In the genomic region with DNA sequence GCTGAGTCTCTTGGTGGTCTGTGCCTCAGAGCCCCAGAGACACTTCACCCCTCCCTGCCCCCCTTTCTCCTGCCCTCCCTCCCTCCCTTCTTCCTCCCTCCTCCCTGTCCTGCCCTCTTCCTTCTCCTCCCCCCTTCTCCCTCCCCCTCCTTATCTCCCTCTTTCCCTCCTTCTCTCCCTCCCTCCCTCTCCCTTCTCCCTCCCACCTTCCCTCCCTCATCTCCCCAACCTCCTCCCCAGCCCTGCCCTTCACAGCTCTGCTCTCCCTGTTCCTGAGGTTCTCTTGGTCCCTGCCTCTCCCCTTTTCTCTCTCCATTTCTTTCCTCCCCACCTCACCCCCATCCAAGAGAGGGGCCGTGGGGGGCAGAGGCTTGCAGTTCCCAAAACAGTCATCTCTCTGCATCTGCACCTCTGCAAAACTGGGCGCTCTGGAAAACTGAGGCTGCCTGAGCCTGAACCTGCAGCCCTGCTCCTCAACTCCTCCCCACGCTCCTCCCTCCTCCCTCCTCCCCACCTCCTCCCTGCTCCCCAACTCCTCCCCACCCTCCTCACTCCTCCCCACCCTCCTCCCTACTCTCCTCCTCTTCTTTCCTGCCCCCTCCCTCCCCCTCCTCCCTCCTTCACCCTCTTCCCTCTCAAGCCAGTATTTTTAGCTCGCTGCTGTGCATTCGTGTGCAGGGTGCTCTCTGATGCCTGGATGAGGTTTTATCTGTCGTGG, we compare ENCODE assay signal across 13 cellular contexts.
DNase-seq lines count a peak whose midpoint lies in the region; ATAC-seq and TF ChIP-seq lines count a peak whose summit lies in the region.
"Had no signal": no experiment of that assay in that cellular context is flagged by ENCODE, and none has a peak within 500 bp of the region (broad histone marks: within the 10 kb centered on the region; RNA-seq: fewer than 3 reads in every experiment).

No MANE protein-coding gene starts in this region.

- intact Hi-C loops in IMR-90 (cut with micrococcal nuclease): no loop called here

- no peak overlapping the region for H3K4me3 Mint-ChIP-seq in stimulated activated naive B cell treated with anti-CD40 and anti-IgM and Interleukin-4, amounts not matched to agents 10 μg/mL and 1 μg/mL and 100 μg/mL, for 72 hours

- POLR2A ChIA-PET in IMR-90 (lab: Charles Lee; ENCODE audit: unreplicated experiment): no interaction called here

- no peak overlapping the region for H4K91ac ChIP-seq in IMR-90 (ENCODE audit: insufficient read depth, low read depth, low read length)

- 0 out of 2 replicates have a peak overlapping the region, but pooled peaks have one; percentile 40 for H2BK120ac ChIP-seq in IMR-90 (ENCODE audit: low read depth, low read length)

- H3K4me1 ChIP-seq in IMR-90 (ENCODE audit: control insufficient read depth, insufficient read depth, low read length): peaks cover 16% of the 10 kb centered on the region
- H3K4me1 ChIP-seq: foreskin keratinocyte had no signal

- no peaks in the 10 kb centered on the region for H3K9me3 Mint-ChIP-seq in stimulated activated naive B cell treated with anti-CD40 and anti-IgM and Interleukin-4, amounts not matched to agents 10 μg/mL and 1 μg/mL and 100 μg/mL, for 72 hours

- H4K20me1 ChIP-seq in IMR-90 (ENCODE audit: insufficient read depth, low read length): no peaks in the 10 kb centered on the region

- no peak overlapping the region for H3K23ac ChIP-seq in IMR-90 (ENCODE audit: low read depth, low read length)

- H3K9me1 ChIP-seq in IMR-90 (ENCODE audit: insufficient read depth, low read length): no peaks in the 10 kb centered on the region

- no peak overlapping the region for H3K56ac ChIP-seq in IMR-90 (ENCODE audit: extremely low read depth, insufficient read depth, low read length)

- in situ Hi-C loops in IMR-90 (cut with MboI; ENCODE audit: low sequenced_read_pairs): no loop called here

- no peaks in the 10 kb centered on the region for H3K36me3 Mint-ChIP-seq in stimulated activated naive B cell treated with anti-CD40 and anti-IgM and Interleukin-4, amounts not matched to agents 10 μg/mL and 1 μg/mL and 100 μg/mL, for 72 hours

- TF ChIP-seq CTCF in IMR-90 (conservative IDR thresholded peaks at IDR 0.05; ENCODE audit: low read depth, low read length): no peak

- no peak overlapping the region for H2BK20ac ChIP-seq in IMR-90 (ENCODE audit: low read depth, low read length)

- peaks cover 2% of the 10 kb centered on the region; the same call in 1 of the 2 replicates for H3K27me3 ChIP-seq in IMR-90 (ENCODE audit: control insufficient read depth, insufficient read depth, low read length)
- H3K27me3 ChIP-seq: foreskin keratinocyte had no signal

- H3K9ac ChIP-seq in IMR-90 (ENCODE audit: low read depth, low read length): no peak overlapping the region
- H3K9ac ChIP-seq: GM23248 had no signal

- peak overlapping the region; percentile 22 for H3K4ac ChIP-seq in IMR-90 (ENCODE audit: low read depth, low read length)

- no peak overlapping the region for H2AK5ac ChIP-seq in IMR-90 (ENCODE audit: low read depth, low read length)

- H3K14ac ChIP-seq in IMR-90 (replicated peaks; ENCODE audit: low read depth, low read length): no peak overlapping the region; the same call in 1 of the 2 replicates

- CTCF ChIA-PET in IMR-90 (lab: Yijun Ruan, JAX): no interaction called here

- H3K4me1 Mint-ChIP-seq in stimulated activated naive B cell treated with anti-CD40 and anti-IgM and Interleukin-4, amounts not matched to agents 10 μg/mL and 1 μg/mL and 100 μg/mL, for 72 hours: peaks cover 9 to 12% of the 10 kb centered on the region in 2 donors

- no peak overlapping the region for H4K5ac ChIP-seq in IMR-90 (ENCODE audit: low read depth, low read length)

- H3K79me1 ChIP-seq in IMR-90 (ENCODE audit: low read depth in 1 of 2, low read length in 2 of 2): no peaks in the 10 kb centered on the region

- H3K4me3 ChIP-seq in IMR-90 (ENCODE audit: insufficient read depth, low read depth, low read length): no peak overlapping the region
- H3K4me3 ChIP-seq: GM23248 had no signal

- H2BK15ac ChIP-seq in IMR-90 (ENCODE audit: low read depth, low read length): no peak overlapping the region

- no peak for TF ChIP-seq RAD21 in IMR-90 (IDR thresholded peaks at IDR 0.05; ENCODE audit: low read length)

- dilution Hi-C loops in IMR-90 (cut with HindIII; ENCODE audit: low sequenced_read_pairs, unreplicated experiment): no loop called here

- no peaks in the 10 kb centered on the region for H3K36me3 ChIP-seq in IMR-90 (ENCODE audit: control insufficient read depth, insufficient read depth, low read length)
- H3K36me3 ChIP-seq: neutrophil had no signal

- no peak for TF ChIP-seq POLR2A in IMR-90 (IDR thresholded peaks at IDR 0.05; ENCODE audit: low read depth, low read length)

- no TSS peak for BruUV-seq in IMR-90 (replicated peaks; lab: Mats Ljungman, UMichigan)

- 62% methylated on average over 3 of the region's 6 CpGs; no CpG with 5 or more reads in 1 of the 2 experiments for WGBS in IMR-90 (ENCODE audit: extremely low coverage in 2 of 2, insufficient read length in 1 of 2), 2 experiments

- no peak overlapping the region for H2BK5ac ChIP-seq in IMR-90 (ENCODE audit: low read depth, low read length, poor library complexity, severe bottlenecking)

- H3K18ac ChIP-seq in IMR-90 (ENCODE audit: low read depth, low read length): no peak overlapping the region

- H3K9me3 ChIP-seq in IMR-90 (ENCODE audit: control insufficient read depth, insufficient read depth, low read length): no peaks in the 10 kb centered on the region
- H3K9me3 ChIP-seq: neutrophil had no signal

- no peak overlapping the region for H3K4me2 ChIP-seq in IMR-90 (ENCODE audit: low read depth, low read length)

- H3K27ac ChIP-seq in IMR-90 (ENCODE audit: insufficient read depth, low read length) (no peak overlapping the region), caudate nucleus (ENCODE audit: low read depth, low read length) (peak overlapping the region; percentile 91)
- H3K27ac ChIP-seq: foreskin keratinocyte, GM23248, neutrophil had no signal

- ATAC-seq in IMR-90 (ENCODE audit: low read depth) (peak; percentile 30; the same call in 1 of the 2 replicates), GM21390 (IDR thresholded peaks at IDR 0.05; ENCODE audit: unreplicated experiment) (no peak), HG03439 (IDR thresholded peaks at IDR 0.05; ENCODE audit: unreplicated experiment) (no peak)
- ATAC-seq in stimulated activated naive B cell treated with anti-CD40 and anti-IgM and Interleukin-4, amounts not matched to agents 10 μg/mL and 1 μg/mL and 100 μg/mL, for 72 hours (replicated peaks): no peak
- ATAC-seq: foreskin keratinocyte had no signal

- H3K27ac Mint-ChIP-seq in stimulated activated naive B cell treated with anti-CD40 and anti-IgM and Interleukin-4, amounts not matched to agents 10 μg/mL and 1 μg/mL and 100 μg/mL, for 72 hours: peak overlapping the region; percentile 48

- H4K8ac ChIP-seq in IMR-90 (ENCODE audit: low read depth in 2 of 2, low read length in 2 of 2): peak overlapping the region in 1 of 2 experiments; percentile 72; a peak in 3 of 4 replicates

- DNase-seq in IMR-90: no peak
- DNase-seq in caudate nucleus (lab: John Stamatoyannopoulos, UW): peak in 19 of 61 donors; percentile 17 to 65 (median 41)
- peak; percentile 52 for DNase-seq in iPS-NIHi11 (ENCODE audit: low spot score)
- DNase-seq in stimulated activated naive B cell treated with anti-CD40 and anti-IgM and Interleukin-4, amounts not matched to agents 10 μg/mL and 1 μg/mL and 100 μg/mL, for 72 hours: no peak
- no peak for DNase-seq in stimulated activated naive CD4-positive, alpha-beta T cell treated with Interleukin-2 at 50 U/mL for 16 hours (lab: John Stamatoyannopoulos, UW)
- no peak for DNase-seq in DMS53 treated with DMSO at 0.1 percent for 48 hours (lab: John Stamatoyannopoulos, UW; ENCODE audit: unreplicated experiment)
- DNase-seq: Calu3, foreskin keratinocyte, GM23248, NCI-H2171 treated with DMSO at 0.1 percent for 48 hours had no signal

- H3K27me3 Mint-ChIP-seq in stimulated activated naive B cell treated with anti-CD40 and anti-IgM and Interleukin-4, amounts not matched to agents 10 μg/mL and 1 μg/mL and 100 μg/mL, for 72 hours: peaks cover 8 to 29% of the 10 kb centered on the region in 2 donors

- H2AFZ ChIP-seq in IMR-90 (replicated peaks; ENCODE audit: low read length, poor library complexity): peak overlapping the region; percentile 87
- H2AFZ ChIP-seq: GM23248 had no signal

- H2AK9ac ChIP-seq in IMR-90 (replicated peaks; ENCODE audit: low read depth, low read length, poor library complexity): no peak overlapping the region

TF ChIP-seq in IMR-90, 13 proteins besides CTCF, POLR2A, EP300 and RAD21 (continues in another document):
- TF ChIP-seq SMC3 (IDR thresholded peaks at IDR 0.05; ENCODE audit: low read depth, low read length): no peak
- no peak for TF ChIP-seq RCOR1 (IDR thresholded peaks at IDR 0.05; ENCODE audit: insufficient replicate concordance, low read length)
- no peak for TF ChIP-seq MAFK (IDR thresholded peaks at IDR 0.05; ENCODE audit: low read depth, low read length)
- no peak for TF ChIP-seq ELK1 (IDR thresholded peaks at IDR 0.05; ENCODE audit: borderline replicate concordance, low read depth, low read length)
- TF ChIP-seq RFX5 (IDR thresholded peaks at IDR 0.05; ENCODE audit: low read depth, low read length): no peak
- TF ChIP-seq CHD1 (IDR thresholded peaks at IDR 0.05; ENCODE audit: low read depth, low read length): no peak
- TF ChIP-seq, protein P1, sequence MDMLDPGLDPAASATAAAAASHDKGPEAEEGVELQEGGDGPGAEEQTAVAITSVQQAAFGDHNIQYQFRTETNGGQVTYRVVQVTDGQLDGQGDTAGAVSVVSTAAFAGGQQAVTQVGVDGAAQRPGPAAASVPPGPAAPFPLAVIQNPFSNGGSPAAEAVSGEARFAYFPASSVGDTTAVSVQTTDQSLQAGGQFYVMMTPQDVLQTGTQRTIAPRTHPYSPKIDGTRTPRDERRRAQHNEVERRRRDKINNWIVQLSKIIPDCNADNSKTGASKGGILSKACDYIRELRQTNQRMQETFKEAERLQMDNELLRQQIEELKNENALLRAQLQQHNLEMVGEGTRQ (IDR thresholded peaks at IDR 0.05; ENCODE audit: low read depth, low read length): no peak
- no peak for TF ChIP-seq NFE2L2 (IDR thresholded peaks at IDR 0.05; ENCODE audit: low read depth, low read length)
- TF ChIP-seq FOS (IDR thresholded peaks at IDR 0.05; ENCODE audit: low read depth, low read length): no peak
- no peak for TF ChIP-seq BHLHE40 (IDR thresholded peaks at IDR 0.05; ENCODE audit: low read depth, low read length)
- no peak for TF ChIP-seq CEBPB (IDR thresholded peaks at IDR 0.05; ENCODE audit: low read depth, low read length)
